Comparison of ENCODE assay signal across 1 cellular context in genomic region chr16:81767987-81768592, GRCh38.
TF ChIP-seq lines count a peak whose summit lies in the region.

No MANE protein-coding gene starts in this region.

TF ChIP-seq in HepG2, 621 proteins besides CTCF, POLR2A, EP300 and RAD21 (continued from another document and continues in another):
- no peak for TF ChIP-seq SNAPC4 (CRISPR knock-in tag; IDR thresholded peaks at IDR 0.05)
- TF ChIP-seq, protein P1, sequence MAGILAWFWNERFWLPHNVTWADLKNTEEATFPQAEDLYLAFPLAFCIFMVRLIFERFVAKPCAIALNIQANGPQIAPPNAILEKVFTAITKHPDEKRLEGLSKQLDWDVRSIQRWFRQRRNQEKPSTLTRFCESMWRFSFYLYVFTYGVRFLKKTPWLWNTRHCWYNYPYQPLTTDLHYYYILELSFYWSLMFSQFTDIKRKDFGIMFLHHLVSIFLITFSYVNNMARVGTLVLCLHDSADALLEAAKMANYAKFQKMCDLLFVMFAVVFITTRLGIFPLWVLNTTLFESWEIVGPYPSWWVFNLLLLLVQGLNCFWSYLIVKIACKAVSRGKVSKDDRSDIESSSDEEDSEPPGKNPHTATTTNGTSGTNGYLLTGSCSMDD (CRISPR knock-in tag; IDR thresholded peaks at IDR 0.05) = no peak
- TF ChIP-seq, protein P2, sequence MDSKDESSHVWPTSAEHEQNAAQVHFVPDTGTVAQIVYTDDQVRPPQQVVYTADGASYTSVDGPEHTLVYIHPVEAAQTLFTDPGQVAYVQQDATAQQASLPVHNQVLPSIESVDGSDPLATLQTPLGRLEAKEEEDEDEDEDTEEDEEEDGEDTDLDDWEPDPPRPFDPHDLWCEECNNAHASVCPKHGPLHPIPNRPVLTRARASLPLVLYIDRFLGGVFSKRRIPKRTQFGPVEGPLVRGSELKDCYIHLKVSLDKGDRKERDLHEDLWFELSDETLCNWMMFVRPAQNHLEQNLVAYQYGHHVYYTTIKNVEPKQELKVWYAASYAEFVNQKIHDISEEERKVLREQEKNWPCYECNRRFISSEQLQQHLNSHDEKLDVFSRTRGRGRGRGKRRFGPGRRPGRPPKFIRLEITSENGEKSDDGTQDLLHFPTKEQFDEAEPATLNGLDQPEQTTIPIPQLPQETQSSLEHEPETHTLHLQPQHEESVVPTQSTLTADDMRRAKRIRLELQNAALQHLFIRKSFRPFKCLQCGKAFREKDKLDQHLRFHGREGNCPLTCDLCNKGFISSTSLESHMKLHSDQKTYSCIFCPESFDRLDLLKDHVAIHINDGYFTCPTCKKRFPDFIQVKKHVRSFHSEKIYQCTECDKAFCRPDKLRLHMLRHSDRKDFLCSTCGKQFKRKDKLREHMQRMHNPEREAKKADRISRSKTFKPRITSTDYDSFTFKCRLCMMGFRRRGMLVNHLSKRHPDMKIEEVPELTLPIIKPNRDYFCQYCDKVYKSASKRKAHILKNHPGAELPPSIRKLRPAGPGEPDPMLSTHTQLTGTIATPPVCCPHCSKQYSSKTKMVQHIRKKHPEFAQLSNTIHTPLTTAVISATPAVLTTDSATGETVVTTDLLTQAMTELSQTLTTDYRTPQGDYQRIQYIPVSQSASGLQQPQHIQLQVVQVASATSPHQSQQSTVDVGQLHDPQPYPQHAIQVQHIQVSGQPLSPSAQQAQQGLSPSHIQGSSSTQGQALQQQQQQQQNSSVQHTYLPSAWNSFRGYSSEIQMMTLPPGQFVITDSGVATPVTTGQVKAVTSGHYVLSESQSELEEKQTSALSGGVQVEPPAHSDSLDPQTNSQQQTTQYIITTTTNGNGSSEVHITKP (CRISPR knock-in tag; IDR thresholded peaks at IDR 0.05; ENCODE audit: low read depth) = no peak
- no peak for TF ChIP-seq DDIT3 (CRISPR knock-in tag; IDR thresholded peaks at IDR 0.05)
- TF ChIP-seq, protein P3, sequence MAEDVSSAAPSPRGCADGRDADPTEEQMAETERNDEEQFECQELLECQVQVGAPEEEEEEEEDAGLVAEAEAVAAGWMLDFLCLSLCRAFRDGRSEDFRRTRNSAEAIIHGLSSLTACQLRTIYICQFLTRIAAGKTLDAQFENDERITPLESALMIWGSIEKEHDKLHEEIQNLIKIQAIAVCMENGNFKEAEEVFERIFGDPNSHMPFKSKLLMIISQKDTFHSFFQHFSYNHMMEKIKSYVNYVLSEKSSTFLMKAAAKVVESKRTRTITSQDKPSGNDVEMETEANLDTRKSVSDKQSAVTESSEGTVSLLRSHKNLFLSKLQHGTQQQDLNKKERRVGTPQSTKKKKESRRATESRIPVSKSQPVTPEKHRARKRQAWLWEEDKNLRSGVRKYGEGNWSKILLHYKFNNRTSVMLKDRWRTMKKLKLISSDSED (CRISPR knock-in tag; IDR thresholded peaks at IDR 0.05) = no peak
- no peak for TF ChIP-seq MZF1 (CRISPR knock-in tag; IDR thresholded peaks at IDR 0.05; ENCODE audit: borderline replicate concordance)
- TF ChIP-seq AKNA (CRISPR knock-in tag; IDR thresholded peaks at IDR 0.05; ENCODE audit: borderline replicate concordance) = no peak
- TF ChIP-seq ZUFSP (CRISPR knock-in tag; IDR thresholded peaks at IDR 0.05; ENCODE audit: borderline replicate concordance) = no peak
- TF ChIP-seq ZC3H4 (CRISPR knock-in tag; IDR thresholded peaks at IDR 0.05; ENCODE audit: borderline replicate concordance) = no peak
- TF ChIP-seq ZMYM2 (CRISPR knock-in tag; IDR thresholded peaks at IDR 0.05) = peak; percentile 87; the same call in 1 of the 2 replicates
- TF ChIP-seq KDM5B (CRISPR knock-in tag; IDR thresholded peaks at IDR 0.05; ENCODE audit: borderline replicate concordance) = no peak
- peak; percentile 13; the same call in 1 of the 2 replicates for TF ChIP-seq STAG1 (CRISPR knock-in tag; IDR thresholded peaks at IDR 0.05)
- TF ChIP-seq CREB3 (CRISPR knock-in tag; IDR thresholded peaks at IDR 0.05) = no peak
- TF ChIP-seq, protein P4, sequence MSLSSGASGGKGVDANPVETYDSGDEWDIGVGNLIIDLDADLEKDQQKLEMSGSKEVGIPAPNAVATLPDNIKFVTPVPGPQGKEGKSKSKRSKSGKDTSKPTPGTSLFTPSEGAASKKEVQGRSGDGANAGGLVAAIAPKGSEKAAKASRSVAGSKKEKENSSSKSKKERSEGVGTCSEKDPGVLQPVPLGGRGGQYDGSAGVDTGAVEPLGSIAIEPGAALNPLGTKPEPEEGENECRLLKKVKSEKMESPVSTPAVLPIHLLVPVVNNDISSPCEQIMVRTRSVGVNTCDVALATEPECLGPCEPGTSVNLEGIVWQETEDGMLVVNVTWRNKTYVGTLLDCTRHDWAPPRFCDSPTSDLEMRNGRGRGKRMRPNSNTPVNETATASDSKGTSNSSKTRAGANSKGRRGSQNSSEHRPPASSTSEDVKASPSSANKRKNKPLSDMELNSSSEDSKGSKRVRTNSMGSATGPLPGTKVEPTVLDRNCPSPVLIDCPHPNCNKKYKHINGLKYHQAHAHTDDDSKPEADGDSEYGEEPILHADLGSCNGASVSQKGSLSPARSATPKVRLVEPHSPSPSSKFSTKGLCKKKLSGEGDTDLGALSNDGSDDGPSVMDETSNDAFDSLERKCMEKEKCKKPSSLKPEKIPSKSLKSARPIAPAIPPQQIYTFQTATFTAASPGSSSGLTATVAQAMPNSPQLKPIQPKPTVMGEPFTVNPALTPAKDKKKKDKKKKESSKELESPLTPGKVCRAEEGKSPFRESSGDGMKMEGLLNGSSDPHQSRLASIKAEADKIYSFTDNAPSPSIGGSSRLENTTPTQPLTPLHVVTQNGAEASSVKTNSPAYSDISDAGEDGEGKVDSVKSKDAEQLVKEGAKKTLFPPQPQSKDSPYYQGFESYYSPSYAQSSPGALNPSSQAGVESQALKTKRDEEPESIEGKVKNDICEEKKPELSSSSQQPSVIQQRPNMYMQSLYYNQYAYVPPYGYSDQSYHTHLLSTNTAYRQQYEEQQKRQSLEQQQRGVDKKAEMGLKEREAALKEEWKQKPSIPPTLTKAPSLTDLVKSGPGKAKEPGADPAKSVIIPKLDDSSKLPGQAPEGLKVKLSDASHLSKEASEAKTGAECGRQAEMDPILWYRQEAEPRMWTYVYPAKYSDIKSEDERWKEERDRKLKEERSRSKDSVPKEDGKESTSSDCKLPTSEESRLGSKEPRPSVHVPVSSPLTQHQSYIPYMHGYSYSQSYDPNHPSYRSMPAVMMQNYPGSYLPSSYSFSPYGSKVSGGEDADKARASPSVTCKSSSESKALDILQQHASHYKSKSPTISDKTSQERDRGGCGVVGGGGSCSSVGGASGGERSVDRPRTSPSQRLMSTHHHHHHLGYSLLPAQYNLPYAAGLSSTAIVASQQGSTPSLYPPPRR (CRISPR knock-in tag; IDR thresholded peaks at IDR 0.05; ENCODE audit: borderline replicate concordance) = peak; percentile 98
- peak; percentile 70 for TF ChIP-seq ZNF781 (CRISPR knock-in tag; IDR thresholded peaks at IDR 0.05; ENCODE audit: borderline replicate concordance, not compliant biosample characterization)
- no peak for TF ChIP-seq REST (IDR thresholded peaks at IDR 0.05; ENCODE audit: borderline replicate concordance in 1 of 2, low read depth in 1 of 2, low read length in 2 of 2)
- TF ChIP-seq PLRG1 (conservative IDR thresholded peaks at IDR 0.05) = no peak
- TF ChIP-seq ZNF24 (IDR thresholded peaks at IDR 0.05) = peak; percentile 58; the same call in 1 of the 2 replicates
